20 cellular contexts compared by ENCODE assay signal in the genomic region with DNA sequence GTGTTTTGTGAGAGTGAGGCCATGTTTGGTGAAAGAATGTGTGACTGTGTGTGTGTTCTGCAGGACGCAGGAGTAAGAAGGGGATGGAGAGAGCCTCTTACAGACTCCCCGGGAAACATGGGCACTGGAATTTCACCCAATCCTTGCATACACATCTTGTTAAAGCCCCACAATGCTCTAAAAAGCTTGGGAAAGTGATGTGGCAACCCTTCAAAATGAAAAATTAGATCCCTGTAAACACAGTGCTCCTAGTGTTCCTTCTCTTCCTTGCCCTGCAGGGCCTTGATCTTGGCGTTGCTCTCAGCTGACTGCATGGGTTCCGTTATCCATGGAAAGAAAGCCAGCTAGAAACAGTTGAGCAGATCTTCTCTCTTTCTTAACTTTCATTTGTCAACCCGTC.
DNase-seq lines count a peak whose midpoint lies in the region; ATAC-seq and TF ChIP-seq lines count a peak whose summit lies in the region.
"Had no signal": no experiment of that assay in that cellular context is flagged by ENCODE, and none has a peak within 500 bp of the region (broad histone marks: within the 10 kb centered on the region; RNA-seq: fewer than 3 reads in every experiment).

No MANE protein-coding gene starts in this region.

- DNase-seq in EL: peak; percentile 12
- peak; percentile 28 for DNase-seq in pons (ENCODE audit: low spot score)
- DNase-seq in NCI-H446 treated with DMSO at 0.1 percent for 48 hours (lab: John Stamatoyannopoulos, UW): no peak
- no peak for DNase-seq in germinal center (ENCODE audit: low spot score)
- no peak for DNase-seq in SJCRH30
- no peak for DNase-seq in posterior cingulate gyrus
- DNase-seq: activated CD4-positive, alpha-beta T cell treated with anti-CD3 and anti-CD28 coated beads for 1 hour; activated gamma-delta T cell treated with Interleukin-2 at 50 U/mL for 16 hours; GF-D8; NCI-H2081 treated with DMSO at 0.1 percent for 48 hours; NCI-H526 treated with DMSO at 0.1 percent for 48 hours; OCI-M1; stimulated activated CD4-positive, alpha-beta T cell treated with anti-CD3 and anti-CD28 coated beads, Interleukin-2, amount 100 ng/mL, for 24 hours had no signal

- no peak for TF ChIP-seq POLR2A in gastroesophageal sphincter (IDR thresholded peaks at IDR 0.05)

- TF ChIP-seq EP300 in gastroesophageal sphincter (IDR thresholded peaks at IDR 0.05): no peak

- H3K4me3 ChIP-seq in gastroesophageal sphincter (no peak overlapping the region), SJCRH30 (no peak overlapping the region)
- H3K4me3 ChIP-seq: ascending aorta, coronary artery, heart left ventricle, K562 had no signal

- 48 to 56% methylated on average over 5 of the region's 5 CpGs for WGBS in gastroesophageal sphincter (ENCODE audit: low coverage in 1 of 2), 2 donors

- H3K36me3 ChIP-seq in gastroesophageal sphincter (no peaks in the 10 kb centered on the region), SJCRH30 (no peaks in the 10 kb centered on the region)
- H3K36me3 ChIP-seq: ascending aorta, heart left ventricle had no signal

- TF ChIP-seq CTCF in gastroesophageal sphincter (IDR thresholded peaks at IDR 0.05): no peak

- H3K9me3 ChIP-seq in gastroesophageal sphincter: peaks cover 0 to 5% (median 0%) of the 10 kb centered on the region in 3 donors
- H3K9me3 ChIP-seq in SJCRH30 (replicated peaks): no peaks in the 10 kb centered on the region
- H3K9me3 ChIP-seq: ascending aorta had no signal

- peak; percentile 42 for ATAC-seq in gastroesophageal sphincter
- ATAC-seq: K562 had no signal

- peak overlapping the region; percentile 79 for H3K27ac ChIP-seq in angular gyrus (ENCODE audit: low read depth, low read length)
- peak overlapping the region in 3 of 4 donors; percentile 30 to 69 (median 57) for H3K27ac ChIP-seq in gastroesophageal sphincter
- no peak overlapping the region for H3K27ac ChIP-seq in SJCRH30
- H3K27ac ChIP-seq: ascending aorta, HL-60 had no signal

- no peaks in the 10 kb centered on the region for H3K4me1 ChIP-seq in gastroesophageal sphincter
- no peaks in the 10 kb centered on the region for H3K4me1 ChIP-seq in SJCRH30
- H3K4me1 ChIP-seq: ascending aorta, heart left ventricle had no signal

- H3K27me3 ChIP-seq in gastroesophageal sphincter (no peaks in the 10 kb centered on the region), SJCRH30 (no peaks in the 10 kb centered on the region)
- H3K27me3 ChIP-seq: ascending aorta, heart left ventricle had no signal

- intact Hi-C loops in posterior cingulate gyrus (cut with DNase I): loop anchor here (10.0 kb wide), 1 partner anchor 361 kb away; no protein-coding TSS in a partner anchor

Comparison
In these comparisons a context has a peak if more than half of its experiments do, and no peak if none do; other contexts are left out.
1. DNase-seq: peak in EL (single experiment) and pons (single experiment); none in NCI-H446 treated with DMSO at 0.1 percent for 48 hours (single experiment), germinal center (single experiment), SJCRH30 (0 of 2) and posterior cingulate gyrus (0 of 10).